ENCODE assay signal across 23 cellular contexts in genomic region chr6:122778334-122778733, GRCh38. TPM values are rescaled to one million over a fixed set of nuclear protein-coding genes. Genes with fewer than 3 reads are reported as not detected.
DNase-seq lines count a peak whose midpoint lies in the region; ATAC-seq, FAIRE-seq and TF ChIP-seq lines count a peak whose summit lies in the region.
"Had no signal": no experiment of that assay in that cellular context is flagged by ENCODE, and none has a peak within 500 bp of the region (broad histone marks: within the 10 kb centered on the region; RNA-seq: fewer than 3 reads in every experiment).

No MANE protein-coding gene starts in this region.

- no peak overlapping the region for H3K4ac ChIP-seq in neuronal stem cell (ENCODE audit: low read length)

- H3K9ac ChIP-seq in astrocyte (ENCODE audit: low read length) (no peak overlapping the region), neuronal stem cell (ENCODE audit: low read depth, low read length, poor library complexity) (no peak overlapping the region)

- H3K4me1 ChIP-seq in astrocyte (ENCODE audit: insufficient read depth, low read length) (no peaks in the 10 kb centered on the region), foreskin keratinocyte (no peaks in the 10 kb centered on the region), neuronal stem cell (ENCODE audit: control insufficient read depth in 2 of 2, insufficient read depth in 1 of 2, low read depth in 1 of 2, low read length in 2 of 2) (peaks cover 5 to 6% of the 10 kb centered on the region in 2 donors)

- no peak overlapping the region for H3K4me3 Mint-ChIP-seq in astrocyte (ENCODE audit: unreplicated experiment)
- H3K4me3 Mint-ChIP-seq in activated naive CD4-positive, alpha-beta T cell treated with anti-CD3 and anti-CD28 coated beads for 36 hours = no peak overlapping the region
- H3K4me3 Mint-ChIP-seq: CD8-positive, alpha-beta memory T cell; HFFc6; IgD-negative memory B cell had no signal

- WGBS in neuronal stem cell (ENCODE audit: extremely low coverage in 2 of 2, insufficient read length in 2 of 2, insufficient replicate concordance in 1 of 2), 2 donors = no CpG with 5 or more reads among the region's 5 CpGs

- no peaks in the 10 kb centered on the region for H3K79me2 ChIP-seq in astrocyte (ENCODE audit: insufficient read depth, low read length)

- H3K27me3 ChIP-seq in astrocyte (ENCODE audit: insufficient read depth, low read length) (no peaks in the 10 kb centered on the region), foreskin keratinocyte (no peaks in the 10 kb centered on the region), neuronal stem cell (ENCODE audit: control insufficient read depth in 3 of 3, insufficient read depth in 3 of 3, low read depth in 1 of 3, low read length in 3 of 3) (no peaks in the 10 kb centered on the region), MG63 (peaks cover 8% of the 10 kb centered on the region)

- no peak overlapping the region for H3K27ac ChIP-seq in astrocyte (ENCODE audit: low read depth, low read length)
- no peak overlapping the region for H3K27ac ChIP-seq in foreskin keratinocyte
- peak overlapping the region; percentile 93 for H3K27ac ChIP-seq in neuronal stem cell (replicated peaks; ENCODE audit: low read length)
- H3K27ac ChIP-seq: C4-2B had no signal

- intact Hi-C loops in activated naive CD4-positive, alpha-beta T cell treated with anti-CD3 and anti-CD28 coated beads for 36 hours (cut with micrococcal nuclease) = no loop called here

- no peaks in the 10 kb centered on the region for H3K79me1 ChIP-seq in neuronal stem cell (ENCODE audit: low read depth, low read length)

- CTCF ChIA-PET in activated naive CD4-positive, alpha-beta T cell treated with anti-CD3 and anti-CD28 coated beads for 36 hours (lab: Charles Lee) = interaction anchor here (0.7 kb wide), 1 partner anchor 599 kb away, joined by 3 read pairs; no protein-coding TSS in a partner anchor

- H4K20me1 ChIP-seq in astrocyte (ENCODE audit: insufficient read depth, low read length) = no peaks in the 10 kb centered on the region

- ATAC-seq in foreskin keratinocyte = peak; percentile 29
- ATAC-seq: Panc1 had no signal

- no peaks in the 10 kb centered on the region for H3K9me3 Mint-ChIP-seq in astrocyte (ENCODE audit: unreplicated experiment)
- no peaks in the 10 kb centered on the region for H3K9me3 Mint-ChIP-seq in activated naive CD4-positive, alpha-beta T cell treated with anti-CD3 and anti-CD28 coated beads for 36 hours
- H3K9me3 Mint-ChIP-seq: HFFc6 had no signal

- H3K14ac ChIP-seq in neuronal stem cell (ENCODE audit: low read length) = no peak overlapping the region

- peaks cover 8% of the 10 kb centered on the region for H3K4me1 Mint-ChIP-seq in astrocyte (ENCODE audit: low read depth, unreplicated experiment)
- H3K4me1 Mint-ChIP-seq in activated naive CD4-positive, alpha-beta T cell treated with anti-CD3 and anti-CD28 coated beads for 36 hours (ENCODE audit: low read depth) = no peaks in the 10 kb centered on the region
- H3K4me1 Mint-ChIP-seq: CD8-positive, alpha-beta memory T cell had no signal

- no peaks in the 10 kb centered on the region for H3K27me3 Mint-ChIP-seq in astrocyte (ENCODE audit: low read depth, unreplicated experiment)
- peaks cover 18% of the 10 kb centered on the region for H3K27me3 Mint-ChIP-seq in activated naive CD4-positive, alpha-beta T cell treated with anti-CD3 and anti-CD28 coated beads for 36 hours (ENCODE audit: low read depth)

- no peak overlapping the region for H2BK120ac ChIP-seq in neuronal stem cell (ENCODE audit: low read depth, low read length)

- H3K9me3 ChIP-seq in astrocyte (ENCODE audit: insufficient read depth, low read depth, low read length) = no peaks in the 10 kb centered on the region
- H3K9me3 ChIP-seq in neuronal stem cell (replicated peaks in 1 of 2; ENCODE audit: control insufficient read depth in 2 of 2, insufficient read depth in 1 of 2, low read depth in 1 of 2, low read length in 2 of 2) = peaks cover 0 to 2% of the 10 kb centered on the region in 2 donors
- H3K9me3 ChIP-seq in MG63 = no peaks in the 10 kb centered on the region

- H3K4me3 ChIP-seq in astrocyte (ENCODE audit: insufficient read depth, low read depth, low read length) (no peak overlapping the region), neuronal stem cell (ENCODE audit: low read length in 2 of 2) (peak overlapping the region in 1 of 2 donors; percentile 43), MG63 (no peak overlapping the region)

- peak overlapping the region; percentile 71 for H3K4me2 ChIP-seq in astrocyte (ENCODE audit: low read length)
- H3K4me2 ChIP-seq in neuronal stem cell (ENCODE audit: insufficient read depth, low read length, poor library complexity, severe bottlenecking) = no peak overlapping the region

- no peak overlapping the region for H4K91ac ChIP-seq in neuronal stem cell (ENCODE audit: low read depth, low read length, poor library complexity)

- H2AFZ ChIP-seq in astrocyte (ENCODE audit: low read depth, low read length) (peak overlapping the region; percentile 68), neuronal stem cell (ENCODE audit: low read length) (peak overlapping the region; percentile 78)

- H3K36me3 Mint-ChIP-seq in astrocyte (ENCODE audit: low read depth, unreplicated experiment) = no peaks in the 10 kb centered on the region
- H3K36me3 Mint-ChIP-seq in activated naive CD4-positive, alpha-beta T cell treated with anti-CD3 and anti-CD28 coated beads for 36 hours (ENCODE audit: low read depth) = no peaks in the 10 kb centered on the region
- H3K36me3 Mint-ChIP-seq: CD8-positive, alpha-beta memory T cell had no signal

- H3K36me3 ChIP-seq in astrocyte (ENCODE audit: insufficient read depth, low read length) (no peaks in the 10 kb centered on the region), neuronal stem cell (replicated peaks in 1 of 2; ENCODE audit: control insufficient read depth in 2 of 2, insufficient read depth in 2 of 2, low read length in 2 of 2) (no peaks in the 10 kb centered on the region), MG63 (no peaks in the 10 kb centered on the region)

- H4K8ac ChIP-seq in neuronal stem cell (ENCODE audit: low read depth, low read length) = no peak overlapping the region

- no peak overlapping the region for H2BK12ac ChIP-seq in neuronal stem cell (ENCODE audit: low read length)

- no peak overlapping the region for H2BK15ac ChIP-seq in neuronal stem cell (ENCODE audit: low read length)

- H3K23ac ChIP-seq in neuronal stem cell (ENCODE audit: low read depth, low read length, poor library complexity) = no peak overlapping the region

- peak overlapping the region; percentile 69 for H3K18ac ChIP-seq in neuronal stem cell (ENCODE audit: low read length)

- H2AK5ac ChIP-seq in neuronal stem cell (ENCODE audit: low read depth, low read length) = no peak overlapping the region

- no peak overlapping the region for H3K27ac Mint-ChIP-seq in astrocyte (ENCODE audit: unreplicated experiment)
- H3K27ac Mint-ChIP-seq in activated naive CD4-positive, alpha-beta T cell treated with anti-CD3 and anti-CD28 coated beads for 36 hours = no peak overlapping the region
- H3K27ac Mint-ChIP-seq: HFFc6, IgD-negative memory B cell had no signal

- no peak for TF ChIP-seq CTCF in astrocyte (IDR thresholded peaks at IDR 0.05; ENCODE audit: insufficient read depth, low read depth, low read length)
- no peak for TF ChIP-seq CTCF in foreskin keratinocyte (conservative IDR thresholded peaks at IDR 0.05)

- no peak for FAIRE-seq in astrocyte (lab: Jason Lieb, UNC)
- FAIRE-seq: GM18507 had no signal

- H2BK5ac ChIP-seq in neuronal stem cell (ENCODE audit: low read length) = peak overlapping the region; percentile 40

- DNase-seq in NCI-H187 (lab: John Stamatoyannopoulos, UW) (peak; percentile 55 to 60), astrocyte (ENCODE audit: low read depth) (no peak), foreskin keratinocyte (no peak), neuronal stem cell (ENCODE audit: low spot score) (no peak), putamen (ENCODE audit: low spot score) (no peak), NCI-H1105 treated with DMSO at 0.1 percent for 48 hours (lab: John Stamatoyannopoulos, UW) (no peak), MG63 (no peak)
- no peak for DNase-seq in activated naive CD4-positive, alpha-beta T cell treated with anti-CD3 and anti-CD28 coated beads for 36 hours
- DNase-seq: Calu3; CD8-positive, alpha-beta memory T cell; DMS153; GDM1; H7; HFFc6; NCI-H1930; NCI-H2227 treated with DMSO at 0.1 percent for 48 hours; NCI-H510A treated with DMSO at 0.1 percent for 48 hours; NCI-H774 had no signal

RNA-seq across cellular contexts. Expression of gene FABP7, which starts 1.2 kb away (rescaled TPM):
- total RNA-seq in astrocyte (0.43 and 1.1 TPM in 2 replicates), foreskin keratinocyte (0.27 and 0.39 TPM in 2 replicates)
- 0.49 and 0.59 TPM in 2 replicates for polyA plus RNA-seq in foreskin keratinocyte
- 373 TPM for polyA plus RNA-seq in neuronal stem cell (2013, experiment 1 of 2)
- polyA plus RNA-seq in neuronal stem cell (2013, experiment 2 of 2) = 373 TPM
- not detected for total RNA-seq in activated naive CD4-positive, alpha-beta T cell treated with anti-CD3 and anti-CD28 coated beads for 36 hours
- not detected in 2 replicates for total RNA-seq in MG63 (2014; rRNA removed; shearing (Covaris generic); ENCODE audit: low replicate concordance)
- total RNA-seq: Calu3; CD8-positive, alpha-beta memory T cell; HFFc6 had no signal
- polyA plus RNA-seq: AG04450; CD8-positive, alpha-beta memory T cell; IgD-negative memory B cell had no signal

RNA-seq across cellular contexts. Expression of gene SMPDL3A, which starts 10.7 kb away (rescaled TPM):
- total RNA-seq in astrocyte (6.9 and 7.3 TPM in 2 replicates), foreskin keratinocyte (4.7 and 6.9 TPM in 2 replicates)
- 2.7 and 5.0 TPM in 2 replicates for polyA plus RNA-seq in foreskin keratinocyte
- polyA plus RNA-seq in neuronal stem cell (2013, experiment 1 of 2) = 2.0 TPM
- polyA plus RNA-seq in neuronal stem cell (2013, experiment 2 of 2) = 2.1 TPM
- under 1 TPM; 0.31 to 0.49 TPM for total RNA-seq in activated naive CD4-positive, alpha-beta T cell treated with anti-CD3 and anti-CD28 coated beads for 36 hours
- 2.0 and 2.1 TPM in 2 replicates for total RNA-seq in MG63 (2014; rRNA removed; shearing (Covaris generic); ENCODE audit: low replicate concordance)
- polyA plus RNA-seq: CD8-positive, alpha-beta memory T cell had no signal

Comparison
In these comparisons a context has a peak if more than half of its experiments do, and no peak if none do; other contexts are left out.
1. DNase-seq: peak in NCI-H187 (2 of 2); none in astrocyte (single experiment), foreskin keratinocyte (0 of 2), neuronal stem cell (single experiment), activated naive CD4-positive, alpha-beta T cell treated with anti-CD3 and anti-CD28 coated beads for 36 hours (single experiment), putamen (single experiment), NCI-H1105 treated with DMSO at 0.1 percent for 48 hours (single experiment) and MG63 (single experiment).